9 cellular contexts compared by ENCODE assay signal in genomic region chr2:168136392-168136977, GRCh38.
DNase-seq lines count a peak whose midpoint lies in the region; ATAC-seq and TF ChIP-seq lines count a peak whose summit lies in the region.
"Had no signal": no experiment of that assay in that cellular context is flagged by ENCODE, and none has a peak within 500 bp of the region (broad histone marks: within the 10 kb centered on the region; RNA-seq: fewer than 3 reads in every experiment).

No MANE protein-coding gene starts in this region.

- TF ChIP-seq CTCF in HFFc6 (IDR thresholded peaks at IDR 0.05), result peak; percentile 85

- H3K36me3 Mint-ChIP-seq in HFFc6 (ENCODE audit: low read depth) (no peaks in the 10 kb centered on the region), naive B cell (peaks cover 4 to 7% of the 10 kb centered on the region in 2 donors)

- ATAC-seq in naive B cell (ENCODE audit: low read depth in 2 of 2), result peak in 1 of 2 donors; percentile 43
- ATAC-seq in GM19452 (IDR thresholded peaks at IDR 0.05; ENCODE audit: unreplicated experiment), result no peak

- H3K4me1 Mint-ChIP-seq in HFFc6 (ENCODE audit: low read depth) (peaks cover 21% of the 10 kb centered on the region), naive B cell (peaks cover 0 to 6% (median 2%) of the 10 kb centered on the region in 3 donors)

- H3K27ac Mint-ChIP-seq in HFFc6 (no peak overlapping the region), naive B cell (peak overlapping the region in 2 of 6 donors; percentile 37 to 41)
- H3K27ac Mint-ChIP-seq: activated naive CD4-positive, alpha-beta T cell treated with anti-CD3 and anti-CD28 coated beads, Interleukin-2, amount 50 U/mL, for 24 hours had no signal

- H3K4me3 Mint-ChIP-seq in HFFc6 (no peak overlapping the region), naive B cell (no peak overlapping the region)
- H3K4me3 Mint-ChIP-seq: activated naive CD4-positive, alpha-beta T cell treated with anti-CD3 and anti-CD28 coated beads, Interleukin-2, amount 50 U/mL, for 24 hours had no signal

- no peaks in the 10 kb centered on the region for H3K9me3 Mint-ChIP-seq in HFFc6
- H3K9me3 Mint-ChIP-seq in naive B cell, result no peaks in the 10 kb centered on the region
- H3K9me3 Mint-ChIP-seq: activated naive CD4-positive, alpha-beta T cell treated with anti-CD3 and anti-CD28 coated beads, Interleukin-2, amount 50 U/mL, for 24 hours had no signal

- intact Hi-C loops in posterior vena cava (cut with DNase I), result no loop called here

- DNase-seq in NCI-H2107 treated with DMSO at 0.1 percent for 48 hours (lab: John Stamatoyannopoulos, UW; ENCODE audit: unreplicated experiment) (peak; percentile 15), NCI-H2107 (lab: John Stamatoyannopoulos, UW) (no peak), HFFc6 (peak; percentile 42), NCI-H526 treated with DMSO at 0.1 percent for 48 hours (lab: John Stamatoyannopoulos, UW) (peak; percentile 62), dermis blood vessel endothelial cell (peak; percentile 69), naive B cell (peak; percentile 11), posterior vena cava (ENCODE audit: low spot score) (no peak)

- H3K27me3 Mint-ChIP-seq in HFFc6 (ENCODE audit: insufficient read depth) (no peaks in the 10 kb centered on the region; the same call in 1 of the 2 replicates), naive B cell (no peaks in the 10 kb centered on the region)
- H3K27me3 Mint-ChIP-seq: activated naive CD4-positive, alpha-beta T cell treated with anti-CD3 and anti-CD28 coated beads, Interleukin-2, amount 50 U/mL, for 24 hours had no signal

Comparison
In these comparisons a context has a peak if more than half of its experiments do, and no peak if none do; other contexts are left out.
1. DNase-seq: peak in NCI-H2107 treated with DMSO at 0.1 percent for 48 hours (single experiment), HFFc6 (single experiment), NCI-H526 treated with DMSO at 0.1 percent for 48 hours (single experiment), dermis blood vessel endothelial cell (single experiment) and naive B cell (single experiment); none in NCI-H2107 (single experiment) and posterior vena cava (single experiment).